ENCODE assay signal across 8 cellular contexts in genomic region chr17:47850692-47851573, GRCh38. TPM values are rescaled to one million over a fixed set of nuclear protein-coding genes. Genes with fewer than 3 reads are reported as not detected.
DNase-seq lines count a peak whose midpoint lies in the region; ATAC-seq, FAIRE-seq and TF ChIP-seq lines count a peak whose summit lies in the region.

Gene SP6 (minus strand): TSS chr17:47851163. CDS start chr17:47848429, 2,734 bp downstream.

- POLR2A ChIA-PET in activated CD4-positive, alpha-beta memory T cell treated with anti-CD3 and anti-CD28 coated beads for 36 hours (lab: Charles Lee): interaction anchor here (1.0 kb wide), 1 partner anchor 45 kb away, joined by 3 read pairs; the partner anchor contains the start of gene SP2

- H3K4me1 ChIP-seq in ES-I3 (ENCODE audit: insufficient read depth, low read length) (peaks cover 36% of the 10 kb centered on the region), ectodermal cell (ENCODE audit: control insufficient read depth, insufficient read depth, low read length) (peaks cover 24% of the 10 kb centered on the region)

- no peak for FAIRE-seq in GM12891 (lab: Jason Lieb, UNC)

- no peaks in the 10 kb centered on the region for H3K36me3 Mint-ChIP-seq in activated CD4-positive, alpha-beta memory T cell treated with anti-CD3 and anti-CD28 coated beads for 36 hours
- H3K36me3 Mint-ChIP-seq in mesothelial cell of epicardium: no peaks in the 10 kb centered on the region

- no peak within 1 kb of the TSS for H3K27ac Mint-ChIP-seq in activated CD4-positive, alpha-beta memory T cell treated with anti-CD3 and anti-CD28 coated beads for 36 hours
- H3K27ac Mint-ChIP-seq in mesothelial cell of epicardium: peak within 1 kb of the TSS; percentile 74

- 1% methylated on average over 70 to 71 of the region's 71 CpGs for WGBS in ectodermal cell, 2 experiments

- H3K27me3 ChIP-seq in ectodermal cell (ENCODE audit: control insufficient read depth, insufficient read depth, low read length, poor library complexity, severe bottlenecking): peaks cover 99% of the 10 kb centered on the region

- H3K9ac ChIP-seq in ES-I3 (ENCODE audit: low read depth, low read length): peak within 1 kb of the TSS; percentile 66

- H3K4me3 ChIP-seq in ectodermal cell (ENCODE audit: insufficient read depth, low read depth, low read length): peak within 1 kb of the TSS; percentile 40

- CTCF ChIA-PET in activated CD4-positive, alpha-beta memory T cell treated with anti-CD3 and anti-CD28 coated beads for 36 hours (lab: Charles Lee): interaction anchor here (0.8 to 18.4 kb wide), 5 partner anchors 7 to 99 kb away, joined by 3 to 672 read pairs (median 3); partner anchors contain the start of genes SCRN2 and SP2

- H3K4me1 Mint-ChIP-seq in activated CD4-positive, alpha-beta memory T cell treated with anti-CD3 and anti-CD28 coated beads for 36 hours (ENCODE audit: low read depth): peaks cover 23% of the 10 kb centered on the region
- peaks cover 76% of the 10 kb centered on the region for H3K4me1 Mint-ChIP-seq in mesothelial cell of epicardium

- no peak within 1 kb of the TSS for H3K27ac ChIP-seq in ectodermal cell (ENCODE audit: insufficient read depth, low read depth, low read length, poor library complexity, severe bottlenecking)

- H3K9me3 Mint-ChIP-seq in activated CD4-positive, alpha-beta memory T cell treated with anti-CD3 and anti-CD28 coated beads for 36 hours: no peaks in the 10 kb centered on the region
- H3K9me3 Mint-ChIP-seq in mesothelial cell of epicardium: no peaks in the 10 kb centered on the region

- H3K27me3 Mint-ChIP-seq in activated CD4-positive, alpha-beta memory T cell treated with anti-CD3 and anti-CD28 coated beads for 36 hours: peaks cover 71% of the 10 kb centered on the region
- H3K27me3 Mint-ChIP-seq in mesothelial cell of epicardium (ENCODE audit: low read depth): peaks cover 44% of the 10 kb centered on the region

- H3K36me3 ChIP-seq in ES-I3 (ENCODE audit: insufficient read depth, low read length) (no peaks in the 10 kb centered on the region), ectodermal cell (ENCODE audit: control insufficient read depth, insufficient read depth, low read length) (no peaks in the 10 kb centered on the region)

- intact Hi-C loops in activated CD4-positive, alpha-beta memory T cell treated with anti-CD3 and anti-CD28 coated beads for 36 hours (cut with micrococcal nuclease): no loop called here

- H3K9me3 ChIP-seq in ES-I3 (ENCODE audit: control insufficient read depth, insufficient read depth, low read length): no peaks in the 10 kb centered on the region
- no peaks in the 10 kb centered on the region for H3K9me3 ChIP-seq in ectodermal cell (ENCODE audit: control insufficient read depth, low read length)

- H3K4me3 Mint-ChIP-seq in activated CD4-positive, alpha-beta memory T cell treated with anti-CD3 and anti-CD28 coated beads for 36 hours: peak within 1 kb of the TSS; percentile 3
- H3K4me3 Mint-ChIP-seq in mesothelial cell of epicardium: peak within 1 kb of the TSS; percentile 84

- no peak for TF ChIP-seq CTCF in mesothelial cell of epicardium (IDR thresholded peaks at IDR 0.05; ENCODE audit: unreplicated experiment)

- no peak for ATAC-seq in HG03159 (IDR thresholded peaks at IDR 0.05; ENCODE audit: unreplicated experiment)

- DNase-seq in NCI-H2107 treated with DMSO at 0.1 percent for 48 hours (lab: John Stamatoyannopoulos, UW; ENCODE audit: unreplicated experiment) (peak; percentile 28), mesothelial cell of epicardium (ENCODE audit: low spot score in 2 of 2, unreplicated experiment in 2 of 2) (peak; percentile 50 to 75), GM12891 (ENCODE audit: insufficient read length, low spot score) (no peak)
- DNase-seq in activated CD4-positive, alpha-beta memory T cell treated with anti-CD3 and anti-CD28 coated beads for 36 hours: peak; percentile 80
- DNase-seq in stimulated activated CD8-positive, alpha-beta memory T cell treated with anti-CD3 and anti-CD28 coated beads, Interleukin-4, amount 100 ng/mL, for 4 hours (ENCODE audit: low read depth in 2 of 2, low spot score in 1 of 2): peak; percentile 26 to 50

- TF ChIP-seq POLR2A in GM12891 (IDR thresholded peaks at IDR 0.05; ENCODE audit: low read depth, low read length): no peak

TF ChIP-seq in GM12891, 5 proteins besides CTCF, POLR2A, EP300 and RAD21:
- TF ChIP-seq SPI1 (IDR thresholded peaks at IDR 0.05; ENCODE audit: low read depth, low read length): no peak
- no peak for TF ChIP-seq POLR2AphosphoS5 (IDR thresholded peaks at IDR 0.05; ENCODE audit: low read depth, low read length)
- TF ChIP-seq TAF1 (IDR thresholded peaks at IDR 0.05; ENCODE audit: low read depth, low read length): no peak
- TF ChIP-seq PAX5 (IDR thresholded peaks at IDR 0.05; ENCODE audit: insufficient read depth, low read length, severe bottlenecking): no peak
- no peak for TF ChIP-seq POU2F2 (IDR thresholded peaks at IDR 0.05; ENCODE audit: low read depth, low read length)

RNA-seq across cellular contexts. Expression of gene SP6, which starts in this region (rescaled TPM):
- under 1 TPM; 0.10 to 0.12 TPM for total RNA-seq in activated CD4-positive, alpha-beta memory T cell treated with anti-CD3 and anti-CD28 coated beads for 36 hours
- polyA plus RNA-seq in ectodermal cell (2013, experiment 1 of 4): 6.6 TPM
- polyA plus RNA-seq in ectodermal cell (2013, experiment 2 of 4): 4.5 TPM
- polyA plus RNA-seq in ectodermal cell (2013, experiment 3 of 4): 2.5 TPM
- polyA plus RNA-seq in ectodermal cell (2013, experiment 4 of 4): 3.0 TPM
- total RNA-seq in mesothelial cell of epicardium: 15.9 to 17.6 TPM (median 16.0 TPM) in 3 replicates
- polyA plus RNA-seq in GM12891 (2012; ENCODE audit: low read depth, missing spikeins): 0.09 TPM

Comparison
In these comparisons a context has a peak if more than half of its experiments do, and no peak if none do; other contexts are left out.
1. RNA of gene SP6 (total RNA-seq): 15.9 to 17.6 TPM in mesothelial cell of epicardium; 0.10 to 0.12 TPM in activated CD4-positive, alpha-beta memory T cell treated with anti-CD3 and anti-CD28 coated beads for 36 hours; every median in the first group is over 10 times any median in the second.
2. Peak in DNase-seq in activated CD4-positive, alpha-beta memory T cell treated with anti-CD3 and anti-CD28 coated beads for 36 hours; RNA of the gene not detected or under 1 TPM.